In the genomic region with DNA sequence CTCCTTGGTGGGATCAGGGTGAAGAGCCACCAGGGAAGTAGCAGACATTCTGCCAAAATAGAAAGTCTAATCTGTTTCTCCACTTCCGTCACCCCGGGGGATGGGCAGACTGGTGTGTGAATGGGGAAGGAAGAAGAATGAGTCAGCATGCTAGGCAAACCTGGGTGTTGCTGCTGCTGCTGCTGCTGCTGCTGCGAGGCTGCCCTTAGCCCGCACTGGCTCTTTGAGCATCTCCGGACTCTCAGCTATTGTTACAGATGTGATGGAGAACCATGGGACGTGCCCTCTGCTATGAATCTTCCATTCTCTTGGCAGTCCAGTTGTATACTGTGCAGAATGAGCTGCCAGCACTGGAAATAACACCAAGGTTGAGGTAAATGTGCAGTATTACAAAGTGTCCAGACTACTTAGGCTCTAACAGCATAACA, we compare ENCODE assay signal across 8 cellular contexts.
DNase-seq lines count a peak whose midpoint lies in the region; ATAC-seq and TF ChIP-seq lines count a peak whose summit lies in the region.

No MANE protein-coding gene starts in this region.

- H3K27me3 ChIP-seq in esophagus muscularis mucosa: no peaks in the 10 kb centered on the region
- no peaks in the 10 kb centered on the region for H3K27me3 ChIP-seq in tibial artery

- H3K36me3 ChIP-seq in esophagus muscularis mucosa (no peaks in the 10 kb centered on the region), tibial artery (no peaks in the 10 kb centered on the region)

- no peak for TF ChIP-seq EP300 in esophagus muscularis mucosa (IDR thresholded peaks at IDR 0.05)

- H3K4me1 ChIP-seq in esophagus muscularis mucosa: peaks cover 11 to 83% (median 63%) of the 10 kb centered on the region in 4 donors
- peaks cover 0 to 54% (median 33%) of the 10 kb centered on the region in 4 donors for H3K4me1 ChIP-seq in tibial artery

- TF ChIP-seq CTCF in esophagus muscularis mucosa (IDR thresholded peaks at IDR 0.05): no peak
- TF ChIP-seq CTCF in tibial artery (IDR thresholded peaks at IDR 0.05): no peak

- intact Hi-C loops in esophagus muscularis mucosa (cut with DNase I) (no loop called here), tibial artery (cut with DNase I; ENCODE audit: low total_unique reads) (no loop called here)

- no peak for TF ChIP-seq POLR2A in esophagus muscularis mucosa (IDR thresholded peaks at IDR 0.05; ENCODE audit: low read depth)

- DNase-seq in NCI-H1694 (lab: John Stamatoyannopoulos, UW) (peak; percentile 26), NCI-H1694 treated with DMSO at 0.1 percent for 48 hours (lab: John Stamatoyannopoulos, UW) (no peak), NCI-H460 (ENCODE audit: extremely low read depth, low read depth) (peak; percentile 65), esophagus muscularis mucosa (ENCODE audit: extremely low spot score) (no peak), nucleus accumbens (lab: John Stamatoyannopoulos, UW) (peak in 41 of 56 donors; percentile 4 to 74 (median 25)), tibial artery (peak; percentile 85)
- DNase-seq in activated CD8-positive, alpha-beta memory T cell treated with anti-CD3 and anti-CD28 coated beads for 24 hours: peak; percentile 84

- H3K4me3 ChIP-seq in esophagus muscularis mucosa: no peak overlapping the region
- no peak overlapping the region for H3K4me3 ChIP-seq in tibial artery

- ATAC-seq in HG02623 (IDR thresholded peaks at IDR 0.05; ENCODE audit: unreplicated experiment): peak; percentile 94

- H3K27ac ChIP-seq in esophagus muscularis mucosa (replicated peaks in 1 of 4): peak overlapping the region; percentile 11 to 56 (median 26)
- peak overlapping the region in 1 of 2 donors; percentile 9 for H3K27ac ChIP-seq in tibial artery

- 12% methylated on average over 2 of the region's 6 CpGs for WGBS in esophagus muscularis mucosa

- no peaks in the 10 kb centered on the region for H3K9me3 ChIP-seq in esophagus muscularis mucosa
- H3K9me3 ChIP-seq in tibial artery: no peaks in the 10 kb centered on the region

Comparison
In these comparisons a context has a peak if more than half of its experiments do, and no peak if none do; other contexts are left out.
1. DNase-seq: peak in NCI-H1694 (single experiment), NCI-H460 (single experiment), activated CD8-positive, alpha-beta memory T cell treated with anti-CD3 and anti-CD28 coated beads for 24 hours (single experiment), nucleus accumbens (41 of 56) and tibial artery (2 of 2); none in NCI-H1694 treated with DMSO at 0.1 percent for 48 hours (single experiment) and esophagus muscularis mucosa (single experiment).